2 cellular contexts compared by ENCODE assay signal in the genomic region with DNA sequence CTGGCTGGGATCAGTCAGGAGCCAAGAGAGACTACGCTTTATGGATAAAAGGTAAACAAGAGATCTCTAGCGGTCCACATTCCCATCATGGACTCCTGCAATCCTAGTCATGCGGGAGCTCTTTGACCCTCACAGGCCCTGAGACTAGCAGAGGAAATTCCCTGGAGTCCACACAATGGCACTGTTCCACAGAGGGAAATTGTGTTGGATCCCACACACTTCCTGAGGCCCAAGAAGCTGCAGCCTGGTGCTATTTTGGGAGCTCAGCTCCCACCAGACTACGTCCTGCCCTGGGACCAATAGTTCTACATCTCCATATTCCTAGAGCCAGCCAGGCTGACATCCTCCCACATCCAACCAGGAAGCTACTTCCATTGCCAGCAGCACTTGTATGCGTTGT.
TF ChIP-seq lines count a peak whose summit lies in the region.

No MANE protein-coding gene starts in this region.

TF ChIP-seq in HepG2, 621 proteins besides CTCF, POLR2A, EP300 and RAD21 (continued from another document):
- TF ChIP-seq, protein P1, sequence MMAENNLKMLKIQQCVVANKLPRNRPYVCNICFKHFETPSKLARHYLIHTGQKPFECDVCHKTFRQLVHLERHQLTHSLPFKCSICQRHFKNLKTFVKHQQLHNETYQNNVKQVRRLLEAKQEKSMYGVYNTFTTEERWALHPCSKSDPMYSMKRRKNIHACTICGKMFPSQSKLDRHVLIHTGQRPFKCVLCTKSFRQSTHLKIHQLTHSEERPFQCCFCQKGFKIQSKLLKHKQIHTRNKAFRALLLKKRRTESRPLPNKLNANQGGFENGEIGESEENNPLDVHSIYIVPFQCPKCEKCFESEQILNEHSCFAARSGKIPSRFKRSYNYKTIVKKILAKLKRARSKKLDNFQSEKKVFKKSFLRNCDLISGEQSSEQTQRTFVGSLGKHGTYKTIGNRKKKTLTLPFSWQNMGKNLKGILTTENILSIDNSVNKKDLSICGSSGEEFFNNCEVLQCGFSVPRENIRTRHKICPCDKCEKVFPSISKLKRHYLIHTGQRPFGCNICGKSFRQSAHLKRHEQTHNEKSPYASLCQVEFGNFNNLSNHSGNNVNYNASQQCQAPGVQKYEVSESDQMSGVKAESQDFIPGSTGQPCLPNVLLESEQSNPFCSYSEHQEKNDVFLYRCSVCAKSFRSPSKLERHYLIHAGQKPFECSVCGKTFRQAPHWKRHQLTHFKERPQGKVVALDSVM (CRISPR knock-in tag; IDR thresholded peaks at IDR 0.05), result no peak
- TF ChIP-seq KDM5B (CRISPR knock-in tag; IDR thresholded peaks at IDR 0.05; ENCODE audit: borderline replicate concordance) (no peak), MAFG (CRISPR knock-in tag; IDR thresholded peaks at IDR 0.05) (no peak), KLF16 (CRISPR knock-in tag; IDR thresholded peaks at IDR 0.05) (no peak), ZNF724P (CRISPR knock-in tag; IDR thresholded peaks at IDR 0.05; ENCODE audit: borderline replicate concordance) (no peak), IKZF4 (CRISPR knock-in tag; IDR thresholded peaks at IDR 0.05; ENCODE audit: borderline replicate concordance, low read depth, not compliant biosample characterization) (no peak), ZNF670 (CRISPR knock-in tag; IDR thresholded peaks at IDR 0.05; ENCODE audit: borderline replicate concordance) (no peak), RNF2 (conservative IDR thresholded peaks at IDR 0.05; ENCODE audit: low read depth) (no peak)
- TF ChIP-seq, protein P2, sequence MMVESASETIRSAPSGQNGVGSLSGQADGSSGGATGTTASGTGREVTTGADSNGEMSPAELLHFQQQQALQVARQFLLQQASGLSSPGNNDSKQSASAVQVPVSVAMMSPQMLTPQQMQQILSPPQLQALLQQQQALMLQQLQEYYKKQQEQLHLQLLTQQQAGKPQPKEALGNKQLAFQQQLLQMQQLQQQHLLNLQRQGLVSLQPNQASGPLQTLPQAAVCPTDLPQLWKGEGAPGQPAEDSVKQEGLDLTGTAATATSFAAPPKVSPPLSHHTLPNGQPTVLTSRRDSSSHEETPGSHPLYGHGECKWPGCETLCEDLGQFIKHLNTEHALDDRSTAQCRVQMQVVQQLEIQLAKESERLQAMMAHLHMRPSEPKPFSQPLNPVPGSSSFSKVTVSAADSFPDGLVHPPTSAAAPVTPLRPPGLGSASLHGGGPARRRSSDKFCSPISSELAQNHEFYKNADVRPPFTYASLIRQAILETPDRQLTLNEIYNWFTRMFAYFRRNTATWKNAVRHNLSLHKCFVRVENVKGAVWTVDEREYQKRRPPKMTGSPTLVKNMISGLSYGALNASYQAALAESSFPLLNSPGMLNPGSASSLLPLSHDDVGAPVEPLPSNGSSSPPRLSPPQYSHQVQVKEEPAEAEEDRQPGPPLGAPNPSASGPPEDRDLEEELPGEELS (CRISPR knock-in tag; IDR thresholded peaks at IDR 0.05), result no peak

TF ChIP-seq in GM23338, 12 proteins besides CTCF, POLR2A, EP300 and RAD21 (continued from another document):
- TF ChIP-seq, protein P3, sequence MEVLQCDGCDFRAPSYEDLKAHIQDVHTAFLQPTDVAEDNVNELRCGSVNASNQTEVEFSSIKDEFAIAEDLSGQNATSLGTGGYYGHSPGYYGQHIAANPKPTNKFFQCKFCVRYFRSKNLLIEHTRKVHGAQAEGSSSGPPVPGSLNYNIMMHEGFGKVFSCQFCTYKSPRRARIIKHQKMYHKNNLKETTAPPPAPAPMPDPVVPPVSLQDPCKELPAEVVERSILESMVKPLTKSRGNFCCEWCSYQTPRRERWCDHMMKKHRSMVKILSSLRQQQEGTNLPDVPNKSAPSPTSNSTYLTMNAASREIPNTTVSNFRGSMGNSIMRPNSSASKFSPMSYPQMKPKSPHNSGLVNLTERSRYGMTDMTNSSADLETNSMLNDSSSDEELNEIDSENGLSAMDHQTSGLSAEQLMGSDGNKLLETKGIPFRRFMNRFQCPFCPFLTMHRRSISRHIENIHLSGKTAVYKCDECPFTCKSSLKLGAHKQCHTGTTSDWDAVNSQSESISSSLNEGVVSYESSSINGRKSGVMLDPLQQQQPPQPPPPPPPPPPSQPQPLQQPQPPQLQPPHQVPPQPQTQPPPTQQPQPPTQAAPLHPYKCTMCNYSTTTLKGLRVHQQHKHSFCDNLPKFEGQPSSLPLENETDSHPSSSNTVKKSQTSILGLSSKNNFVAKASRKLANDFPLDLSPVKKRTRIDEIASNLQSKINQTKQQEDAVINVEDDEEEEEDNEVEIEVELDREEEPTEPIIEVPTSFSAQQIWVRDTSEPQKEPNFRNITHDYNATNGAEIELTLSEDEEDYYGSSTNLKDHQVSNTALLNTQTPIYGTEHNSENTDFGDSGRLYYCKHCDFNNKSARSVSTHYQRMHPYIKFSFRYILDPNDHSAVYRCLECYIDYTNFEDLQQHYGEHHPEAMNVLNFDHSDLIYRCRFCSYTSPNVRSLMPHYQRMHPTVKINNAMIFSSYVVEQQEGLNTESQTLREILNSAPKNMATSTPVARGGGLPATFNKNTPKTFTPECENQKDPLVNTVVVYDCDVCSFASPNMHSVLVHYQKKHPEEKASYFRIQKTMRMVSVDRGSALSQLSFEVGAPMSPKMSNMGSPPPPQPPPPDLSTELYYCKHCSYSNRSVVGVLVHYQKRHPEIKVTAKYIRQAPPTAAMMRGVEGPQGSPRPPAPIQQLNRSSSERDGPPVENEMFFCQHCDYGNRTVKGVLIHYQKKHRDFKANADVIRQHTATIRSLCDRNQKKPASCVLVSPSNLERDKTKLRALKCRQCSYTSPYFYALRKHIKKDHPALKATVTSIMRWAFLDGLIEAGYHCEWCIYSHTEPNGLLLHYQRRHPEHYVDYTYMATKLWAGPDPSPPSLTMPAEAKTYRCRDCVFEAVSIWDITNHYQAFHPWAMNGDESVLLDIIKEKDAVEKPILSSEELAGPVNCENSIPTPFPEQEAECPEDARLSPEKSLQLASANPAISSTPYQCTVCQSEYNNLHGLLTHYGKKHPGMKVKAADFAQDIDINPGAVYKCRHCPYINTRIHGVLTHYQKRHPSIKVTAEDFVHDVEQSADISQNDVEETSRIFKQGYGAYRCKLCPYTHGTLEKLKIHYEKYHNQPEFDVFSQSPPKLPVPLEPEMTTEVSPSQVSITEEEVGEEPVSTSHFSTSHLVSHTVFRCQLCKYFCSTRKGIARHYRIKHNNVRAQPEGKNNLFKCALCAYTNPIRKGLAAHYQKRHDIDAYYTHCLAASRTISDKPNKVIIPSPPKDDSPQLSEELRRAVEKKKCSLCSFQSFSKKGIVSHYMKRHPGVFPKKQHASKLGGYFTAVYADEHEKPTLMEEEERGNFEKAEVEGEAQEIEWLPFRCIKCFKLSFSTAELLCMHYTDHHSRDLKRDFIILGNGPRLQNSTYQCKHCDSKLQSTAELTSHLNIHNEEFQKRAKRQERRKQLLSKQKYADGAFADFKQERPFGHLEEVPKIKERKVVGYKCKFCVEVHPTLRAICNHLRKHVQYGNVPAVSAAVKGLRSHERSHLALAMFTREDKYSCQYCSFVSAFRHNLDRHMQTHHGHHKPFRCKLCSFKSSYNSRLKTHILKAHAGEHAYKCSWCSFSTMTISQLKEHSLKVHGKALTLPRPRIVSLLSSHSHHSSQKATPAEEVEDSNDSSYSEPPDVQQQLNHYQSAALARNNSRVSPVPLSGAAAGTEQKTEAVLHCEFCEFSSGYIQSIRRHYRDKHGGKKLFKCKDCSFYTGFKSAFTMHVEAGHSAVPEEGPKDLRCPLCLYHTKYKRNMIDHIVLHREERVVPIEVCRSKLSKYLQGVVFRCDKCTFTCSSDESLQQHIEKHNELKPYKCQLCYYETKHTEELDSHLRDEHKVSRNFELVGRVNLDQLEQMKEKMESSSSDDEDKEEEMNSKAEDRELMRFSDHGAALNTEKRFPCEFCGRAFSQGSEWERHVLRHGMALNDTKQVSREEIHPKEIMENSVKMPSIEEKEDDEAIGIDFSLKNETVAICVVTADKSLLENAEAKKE (CRISPR knock-in tag; IDR thresholded peaks at IDR 0.05), result no peak
- TF ChIP-seq NANOG (IDR thresholded peaks at IDR 0.05; ENCODE audit: borderline replicate concordance), result no peak
- no peak for TF ChIP-seq ZNF114 (CRISPR knock-in tag; IDR thresholded peaks at IDR 0.05)
- no peak for TF ChIP-seq EZH2 (IDR thresholded peaks at IDR 0.05; ENCODE audit: low read depth, unreplicated experiment)
- TF ChIP-seq, protein P4, sequence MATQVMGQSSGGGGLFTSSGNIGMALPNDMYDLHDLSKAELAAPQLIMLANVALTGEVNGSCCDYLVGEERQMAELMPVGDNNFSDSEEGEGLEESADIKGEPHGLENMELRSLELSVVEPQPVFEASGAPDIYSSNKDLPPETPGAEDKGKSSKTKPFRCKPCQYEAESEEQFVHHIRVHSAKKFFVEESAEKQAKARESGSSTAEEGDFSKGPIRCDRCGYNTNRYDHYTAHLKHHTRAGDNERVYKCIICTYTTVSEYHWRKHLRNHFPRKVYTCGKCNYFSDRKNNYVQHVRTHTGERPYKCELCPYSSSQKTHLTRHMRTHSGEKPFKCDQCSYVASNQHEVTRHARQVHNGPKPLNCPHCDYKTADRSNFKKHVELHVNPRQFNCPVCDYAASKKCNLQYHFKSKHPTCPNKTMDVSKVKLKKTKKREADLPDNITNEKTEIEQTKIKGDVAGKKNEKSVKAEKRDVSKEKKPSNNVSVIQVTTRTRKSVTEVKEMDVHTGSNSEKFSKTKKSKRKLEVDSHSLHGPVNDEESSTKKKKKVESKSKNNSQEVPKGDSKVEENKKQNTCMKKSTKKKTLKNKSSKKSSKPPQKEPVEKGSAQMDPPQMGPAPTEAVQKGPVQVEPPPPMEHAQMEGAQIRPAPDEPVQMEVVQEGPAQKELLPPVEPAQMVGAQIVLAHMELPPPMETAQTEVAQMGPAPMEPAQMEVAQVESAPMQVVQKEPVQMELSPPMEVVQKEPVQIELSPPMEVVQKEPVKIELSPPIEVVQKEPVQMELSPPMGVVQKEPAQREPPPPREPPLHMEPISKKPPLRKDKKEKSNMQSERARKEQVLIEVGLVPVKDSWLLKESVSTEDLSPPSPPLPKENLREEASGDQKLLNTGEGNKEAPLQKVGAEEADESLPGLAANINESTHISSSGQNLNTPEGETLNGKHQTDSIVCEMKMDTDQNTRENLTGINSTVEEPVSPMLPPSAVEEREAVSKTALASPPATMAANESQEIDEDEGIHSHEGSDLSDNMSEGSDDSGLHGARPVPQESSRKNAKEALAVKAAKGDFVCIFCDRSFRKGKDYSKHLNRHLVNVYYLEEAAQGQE (IDR thresholded peaks at IDR 0.05; ENCODE audit: unreplicated experiment), result no peak
- no peak for TF ChIP-seq CREB1 (CRISPR knock-in tag; IDR thresholded peaks at IDR 0.05; ENCODE audit: low read depth)
- TF ChIP-seq JUNB (IDR thresholded peaks at IDR 0.05; ENCODE audit: unreplicated experiment), result no peak
- TF ChIP-seq EZH2phosphoT487 (IDR thresholded peaks at IDR 0.05; ENCODE audit: unreplicated experiment), result no peak
